ENCODE assay signal across 1 cellular context in genomic region chr6:156816505-156816904, GRCh38.
TF ChIP-seq lines count a peak whose summit lies in the region.

No MANE protein-coding gene starts in this region.

TF ChIP-seq in endothelial cell of umbilical vein, 7 proteins besides CTCF, POLR2A, EP300 and RAD21 (continued from another document):
- TF ChIP-seq FOS (IDR thresholded peaks at IDR 0.05; ENCODE audit: borderline replicate concordance, insufficient read depth, low read length) (no peak), JUN (IDR thresholded peaks at IDR 0.05; ENCODE audit: borderline replicate concordance, insufficient read depth, insufficient read length, low read depth) (no peak)
